8 cellular contexts compared by ENCODE assay signal in the genomic region with DNA sequence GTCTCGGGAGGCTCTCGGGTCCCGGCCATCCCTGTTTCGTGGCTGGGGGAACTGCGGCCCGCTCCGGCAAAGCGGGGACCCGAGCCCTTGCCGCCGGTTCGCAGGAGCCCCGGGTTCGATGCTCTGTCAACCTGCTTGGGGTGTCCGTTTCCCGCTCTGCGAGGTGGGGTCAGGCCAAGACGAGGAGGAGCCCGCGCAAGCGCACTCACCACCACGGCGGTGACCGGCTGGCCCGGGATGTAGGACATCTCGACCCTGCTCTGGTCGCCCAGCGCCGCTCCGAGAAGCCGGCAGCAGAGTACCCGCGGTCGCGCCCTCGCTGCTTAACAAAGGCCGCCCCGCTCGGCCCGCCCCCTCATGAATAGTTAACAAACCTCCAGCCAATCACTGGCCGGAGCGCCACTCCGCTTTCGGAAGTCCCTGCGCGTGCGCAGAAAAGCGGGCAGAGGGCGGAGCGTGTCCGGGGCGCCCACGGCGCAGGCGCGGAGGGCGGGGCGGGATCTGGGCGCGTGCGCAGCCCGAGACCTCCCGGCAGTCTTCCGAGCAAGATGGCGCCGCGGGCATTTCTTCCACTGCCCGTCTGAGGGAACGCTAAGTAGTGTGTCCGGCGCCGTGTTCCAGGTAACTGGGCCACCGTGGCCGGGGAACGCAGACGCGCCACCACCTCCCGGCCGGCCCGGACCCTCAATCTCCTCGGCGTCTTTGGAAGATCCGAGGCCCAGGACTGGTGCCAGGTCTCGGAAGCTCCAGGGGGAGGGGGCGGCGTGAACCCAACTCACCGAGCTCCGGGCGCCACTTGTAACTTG. TPM values are rescaled to one million over a fixed set of nuclear protein-coding genes. Genes with fewer than 3 reads are reported as not detected.
DNase-seq lines count a peak whose midpoint lies in the region; ATAC-seq, FAIRE-seq and TF ChIP-seq lines count a peak whose summit lies in the region.

A gene (plus strand): TSS at position 534 of the 806 bp plus-strand sequence. CDS start 335 bp downstream, outside the sequence.
A gene with protein sequence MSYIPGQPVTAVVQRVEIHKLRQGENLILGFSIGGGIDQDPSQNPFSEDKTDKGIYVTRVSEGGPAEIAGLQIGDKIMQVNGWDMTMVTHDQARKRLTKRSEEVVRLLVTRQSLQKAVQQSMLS (minus strand): TSS at position 300 of the 806 bp plus-strand sequence. CDS start 52 bp downstream, at position 248.

- DNase-seq in GM12892 (ENCODE audit: insufficient read length), result peak; percentile 100
- DNase-seq in NCI-H146 treated with DMSO at 0.1 percent for 48 hours (lab: John Stamatoyannopoulos, UW; ENCODE audit: unreplicated experiment), result peak; percentile 94
- peak; percentile 92 for DNase-seq in amniotic epithelial cell (ENCODE audit: low read depth)
- DNase-seq in heart right ventricle, result peak; percentile 98 to 99
- peak; percentile 96 to 100 (median 98) for DNase-seq in posterior cingulate gyrus
- peak; percentile 99 to 100 for DNase-seq in upper lobe of left lung

- H3K4me3 ChIP-seq in heart right ventricle (peak within 1 kb of the TSS; percentile 75 to 99 (median 89)), upper lobe of left lung (peak within 1 kb of the TSS; percentile 87 to 100 (median 94))

- peak; percentile 85 for ATAC-seq in HG02852 (IDR thresholded peaks at IDR 0.05; ENCODE audit: unreplicated experiment)
- peak; percentile 88 to 94 (median 93) for ATAC-seq in heart right ventricle
- ATAC-seq in upper lobe of left lung (ENCODE audit: low FRiP score in 2 of 2), result peak; percentile 96 to 97

- TF ChIP-seq POLR2A in GM12892 (IDR thresholded peaks at IDR 0.05; ENCODE audit: low read depth, low read length) (peak; percentile 92), upper lobe of left lung (IDR thresholded peaks at IDR 0.05) (peak in 3 of 4 donors; percentile 86 to 95 (median 90))

- peaks cover 0 to 40% (median 16%) of the 10 kb centered on the region in 9 donors for H3K36me3 ChIP-seq in heart right ventricle
- peaks cover 2 to 28% (median 14%) of the 10 kb centered on the region in 4 donors for H3K36me3 ChIP-seq in upper lobe of left lung

- H3K27me3 ChIP-seq in heart right ventricle (no peaks in the 10 kb centered on the region), upper lobe of left lung (no peaks in the 10 kb centered on the region)

- intact Hi-C loops in T-helper 1 cell treated with Interleukin-12 subunit alpha and Interleukin-12 subunit beta and Interleukin-4 antibody, amounts not matched to agents 30 ng/mL and 1 ng/mL, for 36 hours (cut with micrococcal nuclease), result loop anchor here (1.0 to 10.0 kb wide), 9 partner anchors 26 to 619 kb away; a partner anchor contains a TSS
- intact Hi-C loops in heart right ventricle (cut with DNase I), result loop anchor here in 2 of 10 donors (1.0 to 10.0 kb wide), 2 partner anchors 32 to 134 kb away; a partner anchor contains a TSS
- intact Hi-C loops in posterior cingulate gyrus (cut with DNase I), result loop anchor here (1.0 kb wide), 1 partner anchor 32 kb away; a partner anchor contains a TSS

- H3K27ac ChIP-seq in heart right ventricle, result peak within 1 kb of the TSS; percentile 95 to 100 (median 98)
- H3K27ac ChIP-seq in upper lobe of left lung, result peak within 1 kb of the TSS; percentile 88 to 97 (median 94)

- no peak for TF ChIP-seq EP300 in upper lobe of left lung (IDR thresholded peaks at IDR 0.05)

- FAIRE-seq in GM12892 (lab: Jason Lieb, UNC), result peak; percentile 99

- no peaks in the 10 kb centered on the region for H3K9me3 ChIP-seq in heart right ventricle
- H3K9me3 ChIP-seq in upper lobe of left lung, result no peaks in the 10 kb centered on the region

- peaks cover 14 to 59% (median 42%) of the 10 kb centered on the region in 9 donors for H3K4me1 ChIP-seq in heart right ventricle
- peaks cover 30 to 36% (median 31%) of the 10 kb centered on the region in 4 donors for H3K4me1 ChIP-seq in upper lobe of left lung

- WGBS in heart right ventricle, 2 donors, result 0% methylated on average over 88 to 89 of the region's 89 CpGs
- WGBS in upper lobe of left lung, 2 donors, result 0% methylated on average over 12 to 21 of the region's 89 CpGs

- TF ChIP-seq CTCF in heart right ventricle (IDR thresholded peaks at IDR 0.05), result no peak
- peak in 2 of 6 experiments; percentile 22 to 23 for TF ChIP-seq CTCF in upper lobe of left lung (IDR thresholded peaks at IDR 0.05)

RNA-seq across cellular contexts. Expression of the first gene that starts in this region (rescaled TPM):
- polyA plus RNA-seq in GM12892 (2012; ENCODE audit: missing spikeins), result 37.1 TPM
- 38.1 and 42.5 TPM in 2 replicates for total RNA-seq in T-helper 1 cell treated with Interleukin-12 subunit alpha and Interleukin-12 subunit beta and Interleukin-4 antibody, amounts not matched to agents 30 ng/mL and 1 ng/mL, for 36 hours
- total RNA-seq in heart right ventricle, result 10 to 100 TPM; 46.0 to 75.0 (median 52.7) TPM
- 100 to 1,000 TPM in 1 of 2 donors, 10 to 100 TPM in 1; 80.5 to 203 TPM for polyA plus RNA-seq in heart right ventricle
- total RNA-seq in upper lobe of left lung, result 10 to 100 TPM in 4 of 6 donors, 1 to 10 TPM in 1, not detected in 1; 9.8 to 38.7 (median 36.5) TPM

RNA-seq across cellular contexts. Expression of the second gene that starts in this region (rescaled TPM):
- polyA plus RNA-seq in GM12892 (2012; ENCODE audit: missing spikeins), result 12.0 TPM
- 28.4 TPM in 2 replicates for total RNA-seq in T-helper 1 cell treated with Interleukin-12 subunit alpha and Interleukin-12 subunit beta and Interleukin-4 antibody, amounts not matched to agents 30 ng/mL and 1 ng/mL, for 36 hours
- total RNA-seq in heart right ventricle (100 to 1,000 TPM; 147 to 206 (median 176) TPM), upper lobe of left lung (100 to 1,000 TPM in 4 of 6 donors, 10 to 100 TPM in 2; 49.2 to 200 (median 126) TPM)
- polyA plus RNA-seq in heart right ventricle, result 100 to 1,000 TPM; 134 to 149 TPM

Comparison
In these comparisons a context has a peak if more than half of its experiments do, and no peak if none do; other contexts are left out.
1. Peak in every context shown above with its lines: DNase-seq, ATAC-seq, H3K4me3 ChIP-seq and H3K27ac ChIP-seq.